8 cellular contexts compared by ENCODE assay signal in genomic region chr13:106373989-106374572, GRCh38.
DNase-seq lines count a peak whose midpoint lies in the region; ATAC-seq and TF ChIP-seq lines count a peak whose summit lies in the region.

No MANE protein-coding gene starts in this region.

- H3K4me3 ChIP-seq in GM23248 (no peak overlapping the region), NB4 (ENCODE audit: low read depth, low read length) (no peak overlapping the region)

- no peaks in the 10 kb centered on the region for H3K36me3 ChIP-seq in GM23248 (ENCODE audit: low read depth)

- no peaks in the 10 kb centered on the region for H3K9me2 ChIP-seq in GM23248 (ENCODE audit: insufficient read depth)

- no peaks in the 10 kb centered on the region for H3K79me2 ChIP-seq in GM23248 (ENCODE audit: insufficient read depth)

- H3K9ac ChIP-seq in GM23248 = no peak overlapping the region

- H3K9me3 ChIP-seq in GM23248 (ENCODE audit: low read depth) = no peaks in the 10 kb centered on the region

- TF ChIP-seq CTCF in NB4 (IDR thresholded peaks at IDR 0.05; ENCODE audit: low read depth, low read length) = no peak

- H3F3A ChIP-seq in GM23248 (ENCODE audit: insufficient read depth) = peaks cover 11% of the 10 kb centered on the region; the same call in 1 of the 2 replicates

- DNase-seq in GM23248 (peak; percentile 41), NB4 (ENCODE audit: low read depth) (peak; percentile 33), midbrain (lab: John Stamatoyannopoulos, UW) (peak; percentile 2), left lobe of liver (ENCODE audit: low spot score) (no peak), NCI-H1694 treated with DMSO at 0.1 percent for 48 hours (lab: John Stamatoyannopoulos, UW) (no peak), cardiac septum (ENCODE audit: low spot score) (no peak), GM03348 (ENCODE audit: low spot score) (no peak)

- in situ Hi-C loops in GM23248 (cut with MboI) = no loop called here

- peak overlapping the region; percentile 15; the same call in 1 of the 2 replicates for H2AFZ ChIP-seq in GM23248

- no peaks in the 10 kb centered on the region for H4K20me1 ChIP-seq in GM23248 (ENCODE audit: insufficient read depth)

- H3K4me2 ChIP-seq in GM23248 (ENCODE audit: unreplicated experiment) = no peak overlapping the region

- H3K27ac ChIP-seq in GM23248 = no peak overlapping the region

- WGBS in GM23248 (ENCODE audit: low coverage in 1 of 2, low lambda C conversion rate in 2 of 2, missing lambda C conversion rate in 2 of 2), 2 experiments = 66 to 80% methylated on average over 4 of the region's 4 CpGs

- TF ChIP-seq POLR2A in NB4 (IDR thresholded peaks at IDR 0.05; ENCODE audit: extremely low read depth, insufficient read length) = no peak

- intact Hi-C loops in cardiac septum (cut with DNase I) = no loop called here

- no peaks in the 10 kb centered on the region for H3K27me3 ChIP-seq in GM23248 (replicated peaks; ENCODE audit: insufficient read depth)

- peak; percentile 74 for ATAC-seq in GM18858 (IDR thresholded peaks at IDR 0.05; ENCODE audit: unreplicated experiment)
- ATAC-seq in left lobe of liver = no peak

- peaks cover 40% of the 10 kb centered on the region for H3K4me1 ChIP-seq in GM23248 (ENCODE audit: insufficient read depth)

Comparison
In these comparisons a context has a peak if more than half of its experiments do, and no peak if none do; other contexts are left out.
1. DNase-seq: peak in GM23248 (single experiment), NB4 (single experiment) and midbrain (single experiment); none in left lobe of liver (single experiment), NCI-H1694 treated with DMSO at 0.1 percent for 48 hours (single experiment), cardiac septum (single experiment) and GM03348 (single experiment).